In genomic region chr21:29030909-29031308, GRCh38 we compare ENCODE assay signal across 22 cellular contexts. TPM values are rescaled to one million over a fixed set of nuclear protein-coding genes. Genes with fewer than 3 reads are reported as not detected.
A peak's percentile ranks its signal among the peaks of the same experiment; 100 is the strongest.
DNase-seq lines count a peak whose midpoint lies in the region; ATAC-seq, FAIRE-seq and TF ChIP-seq lines count a peak whose summit lies in the region.
"Had no signal": no experiment of that assay in that cellular context is flagged by ENCODE, and none has a peak within 500 bp of the region (broad histone marks: within the 10 kb centered on the region; RNA-seq: fewer than 3 reads in every experiment).

No MANE protein-coding gene starts in this region.

- H3K27ac Mint-ChIP-seq in activated T-cell treated with anti-CD3 and anti-CD28 coated beads, Interleukin-2, amount 50 U/mL, for 24 hours: peak overlapping the region; percentile 12
- H3K27ac Mint-ChIP-seq in memory B cell: peak overlapping the region; percentile 28

- H3K27ac ChIP-seq in GM12878 (ENCODE audit: control insufficient read depth, insufficient read depth): no peak overlapping the region
- H3K27ac ChIP-seq: C4-2B, HL-60, RWPE1 had no signal

- no TSS peak for BruUV-seq in GM12878 (replicated peaks; lab: Mats Ljungman, UMichigan)

- H4K20me1 ChIP-seq in GM12878 (ENCODE audit: control insufficient read depth, insufficient read depth): no peaks in the 10 kb centered on the region

- TF ChIP-seq POLR2A in GM12892 (IDR thresholded peaks at IDR 0.05; ENCODE audit: low read depth, low read length): 0 out of 2 replicates have a peak, but pooled peaks have one; percentile 30
- TF ChIP-seq POLR2A in GM12878 (IDR thresholded peaks at IDR 0.05; ENCODE audit: low read depth, low read length): no peak

- H3K9me3 Mint-ChIP-seq in activated T-cell treated with anti-CD3 and anti-CD28 coated beads, Interleukin-2, amount 50 U/mL, for 24 hours: no peaks in the 10 kb centered on the region
- H3K9me3 Mint-ChIP-seq in memory B cell: no peaks in the 10 kb centered on the region

- no peak overlapping the region for H3K4me3 ChIP-seq in GM12878

- no peaks in the 10 kb centered on the region; the same call in 2 of the 3 replicates for H3K9me3 ChIP-seq in GM12878 (replicated peaks; ENCODE audit: control insufficient read depth, insufficient read depth, low read length)

- no peak overlapping the region for H3K9ac ChIP-seq in GM12878 (ENCODE audit: control insufficient read depth, insufficient read depth, low read length)

- no peak for TF ChIP-seq CTCF in GM12878 (IDR thresholded peaks at IDR 0.05 in 2 of 3, conservative IDR thresholded peaks at IDR 0.05 in 1 of 3; ENCODE audit: control insufficient read depth in 2 of 3, extremely low read depth in 1 of 3, insufficient read depth in 1 of 3, low read depth in 3 of 3, low read length in 3 of 3)

- no peaks in the 10 kb centered on the region for H3K27me3 Mint-ChIP-seq in activated T-cell treated with anti-CD3 and anti-CD28 coated beads, Interleukin-2, amount 50 U/mL, for 24 hours
- no peaks in the 10 kb centered on the region for H3K27me3 Mint-ChIP-seq in memory B cell

- H3K4me1 ChIP-seq in GM12878 (ENCODE audit: control insufficient read depth, insufficient read depth, low read length): no peaks in the 10 kb centered on the region

- ATAC-seq in GM12878: no peak
- no peak for ATAC-seq in memory B cell (ENCODE audit: low read depth)
- ATAC-seq in GM18498 (IDR thresholded peaks at IDR 0.05; ENCODE audit: unreplicated experiment): no peak
- no peak for ATAC-seq in HG02798 (IDR thresholded peaks at IDR 0.05; ENCODE audit: poor library complexity, unreplicated experiment)
- ATAC-seq in HG02970 (IDR thresholded peaks at IDR 0.05; ENCODE audit: low FRiP score, unreplicated experiment): no peak
- ATAC-seq: HepG2 had no signal

- RAD21 ChIA-PET in GM12878 (lab: Charles Lee; ENCODE audit: unreplicated experiment): no interaction called here

- CTCF ChIA-PET in GM12878 (lab: Yijun Ruan, JAX): no interaction called here

- 100% methylated on average over 1 of the region's 1 CpG for WGBS in GM12878 (ENCODE audit: insufficient coverage, insufficient replicate concordance, low lambda C conversion rate, missing lambda C conversion rate)

- DNase-seq in activated T-cell treated with anti-CD3 and anti-CD28 coated beads, Interleukin-2, amount 50 U/mL, for 24 hours: no peak
- no peak for DNase-seq in activated T-cell treated with anti-CD3 and anti-CD28 coated beads, Interleukin-2, amount 50 U/mL, for 1 hour
- DNase-seq in GM12892 (ENCODE audit: insufficient read length) (no peak), GM12878 (ENCODE audit: low read depth, low spot score) (no peak), memory B cell (ENCODE audit: low spot score in 2 of 2) (no peak)
- DNase-seq: KG1, NCI-H1092 treated with DMSO at 0.1 percent for 48 hours, NCI-H1436 treated with DMSO at 0.1 percent for 48 hours, NCI-H1930, NCI-H2227 treated with DMSO at 0.1 percent for 48 hours, NCI-H510A treated with DMSO at 0.1 percent for 48 hours, NCI-H748 treated with DMSO at 0.1 percent for 48 hours, SHP77 treated with DMSO at 0.1 percent for 48 hours had no signal

- H3K36me3 Mint-ChIP-seq in activated T-cell treated with anti-CD3 and anti-CD28 coated beads, Interleukin-2, amount 50 U/mL, for 24 hours (ENCODE audit: low read depth): peaks cover 81% of the 10 kb centered on the region
- peaks cover 16% of the 10 kb centered on the region for H3K36me3 Mint-ChIP-seq in memory B cell

- intact Hi-C loops in GM12878 (cut with micrococcal nuclease; ENCODE audit: unreplicated experiment): no loop called here

- no peak for TF ChIP-seq EP300 in GM12878 (IDR thresholded peaks at IDR 0.05; ENCODE audit: borderline replicate concordance in 1 of 2, control insufficient read depth in 1 of 2, low read depth in 2 of 2, low read length in 2 of 2)

- peaks cover 5 to 33% of the 10 kb centered on the region in 2 experiments for H3K36me3 ChIP-seq in GM12878 (ENCODE audit: control insufficient read depth in 2 of 2, insufficient read depth in 2 of 2, low read length in 1 of 2)

- in situ Hi-C loops in GM12878 (cut with MboI): no loop called here

- peaks cover 37% of the 10 kb centered on the region for H3K4me1 Mint-ChIP-seq in activated T-cell treated with anti-CD3 and anti-CD28 coated beads, Interleukin-2, amount 50 U/mL, for 24 hours (ENCODE audit: low read depth)
- peaks cover 15% of the 10 kb centered on the region for H3K4me1 Mint-ChIP-seq in memory B cell

- H3K79me2 ChIP-seq in GM12878 (ENCODE audit: control insufficient read depth, insufficient read depth, low read length): peaks cover 28% of the 10 kb centered on the region

- no peak overlapping the region for H2AFZ ChIP-seq in GM12878 (ENCODE audit: control insufficient read depth, low read depth, low read length)

- SMC1A ChIA-PET in GM12878 (lab: Charles Lee; ENCODE audit: uncharacterized antibody, unreplicated experiment): no interaction called here

- POLR2A ChIA-PET in GM12878 (lab: Charles Lee): interaction anchor here (0.6 kb wide), 1 partner anchor 12 kb away, joined by 4 read pairs; the partner anchor contains the start of gene RWDD2B

- no peak for FAIRE-seq in GM12892 (lab: Jason Lieb, UNC)
- no peak for FAIRE-seq in GM12878 (lab: Jason Lieb, UNC)
- FAIRE-seq: A204.1, H54, HepG2 had no signal

- TF ChIP-seq RAD21 in GM12878 (IDR thresholded peaks at IDR 0.05; ENCODE audit: insufficient read depth, low read depth, low read length): no peak

- no peak overlapping the region for H3K4me3 Mint-ChIP-seq in activated T-cell treated with anti-CD3 and anti-CD28 coated beads, Interleukin-2, amount 50 U/mL, for 24 hours
- H3K4me3 Mint-ChIP-seq in memory B cell: no peak overlapping the region

- no peak overlapping the region for H3K4me2 ChIP-seq in GM12878 (ENCODE audit: control insufficient read depth, insufficient read depth)

- H3K27me3 ChIP-seq in GM12878 (replicated peaks in 1 of 2; ENCODE audit: control insufficient read depth in 2 of 2, insufficient read depth in 2 of 2, low read length in 1 of 2): no peaks in the 10 kb centered on the region

RNA-seq across cellular contexts. Expression of gene USP16, which starts 6.4 kb away (rescaled TPM):
- 36.6 TPM for polyA plus RNA-seq in GM12892 (2012; ENCODE audit: missing spikeins)
- 55.7 and 58.8 TPM in 2 replicates for total RNA-seq in GM12878 (2013; cell fraction: nucleolus; rRNA removed)
- total RNA-seq in GM12878 (2014; rRNA removed) (33.2 and 37.5 TPM in 2 replicates), GM12878 (2014; rRNA removed; fragmentation: Illumina TruSeq; extraction: Trizol) (64.8 and 67.3 TPM in 2 replicates), GM12878 (2021) (34.5 and 37.9 TPM in 2 replicates)
- polyA plus RNA-seq in GM12878 (2011; ENCODE audit: low read depth): 18.2 TPM
- polyA plus RNA-seq in GM12878 (2011; rRNA removed) (41.5 and 70.4 TPM in 2 replicates), GM12878 (2014; fragmentation: Illumina TruSeq; extraction: Trizol) (52.1 and 65.5 TPM in 2 replicates), GM12878 (2014; fragmentation: Nextera tagmentation; extraction: Ambion mirVana) (10 to 100 TPM; 52.6 to 68.7 TPM), GM12878 (2014; rRNA removed) (20.8 and 29.5 TPM in 2 replicates), GM12878 (2016; fragmentation: Nextera tagmentation; extraction: Ambion mirVana) (10 to 100 TPM; 60.9 to 61.8 TPM)
- 10.1 and 10.4 TPM in 2 replicates for polyA plus RNA-seq in GM12878 (2011; cell fraction: cytosol; rRNA removed)
- 26.2 and 27.0 TPM in 2 replicates for polyA plus RNA-seq in GM12878 (2011; cell fraction: nucleus; rRNA removed)
- polyA plus RNA-seq in GM12878 (2012): 29.6 and 31.7 TPM in 2 replicates
- 12.4 and 21.9 TPM in 2 replicates for polyA minus RNA-seq in GM12878 (2011; rRNA and poly(A)+ RNA removed)
- polyA minus RNA-seq in GM12878 (2011; cell fraction: cytosol; rRNA and poly(A)+ RNA removed): 10.6 and 12.6 TPM in 2 replicates
- polyA minus RNA-seq in GM12878 (2011; cell fraction: nucleus; rRNA and poly(A)+ RNA removed): 9.3 and 11.8 TPM in 2 replicates

RNA-seq across cellular contexts. Expression of gene RWDD2B, which starts 11.8 kb away (rescaled TPM):
- polyA plus RNA-seq in GM12892 (2012; ENCODE audit: missing spikeins): 18.7 TPM
- total RNA-seq in GM12878 (2013; cell fraction: nucleolus; rRNA removed): 10.3 and 10.6 TPM in 2 replicates
- total RNA-seq in GM12878 (2014; rRNA removed) (13.5 and 16.2 TPM in 2 replicates), GM12878 (2014; rRNA removed; fragmentation: Illumina TruSeq; extraction: Trizol) (17.4 and 18.8 TPM in 2 replicates), GM12878 (2021) (15.0 and 17.6 TPM in 2 replicates)
- polyA plus RNA-seq in GM12878 (2011; ENCODE audit: low read depth): 8.9 TPM
- polyA plus RNA-seq in GM12878 (2011; rRNA removed) (15.1 and 19.1 TPM in 2 replicates), GM12878 (2014; fragmentation: Illumina TruSeq; extraction: Trizol) (22.0 and 29.9 TPM in 2 replicates), GM12878 (2014; fragmentation: Nextera tagmentation; extraction: Ambion mirVana) (10 to 100 TPM; 33.2 to 37.1 TPM), GM12878 (2014; rRNA removed) (11.9 and 14.2 TPM in 2 replicates), GM12878 (2016; fragmentation: Nextera tagmentation; extraction: Ambion mirVana) (10 to 100 TPM; 34.4 to 38.3 TPM)
- polyA plus RNA-seq in GM12878 (2011; cell fraction: cytosol; rRNA removed): 6.7 and 7.3 TPM in 2 replicates
- 7.9 and 9.1 TPM in 2 replicates for polyA plus RNA-seq in GM12878 (2011; cell fraction: nucleus; rRNA removed)
- polyA plus RNA-seq in GM12878 (2012): 10.0 and 12.6 TPM in 2 replicates
- polyA minus RNA-seq in GM12878 (2011; rRNA and poly(A)+ RNA removed): 6.9 and 8.9 TPM in 2 replicates
- polyA minus RNA-seq in GM12878 (2011; cell fraction: cytosol; rRNA and poly(A)+ RNA removed): 2.5 and 3.6 TPM in 2 replicates
- polyA minus RNA-seq in GM12878 (2011; cell fraction: nucleus; rRNA and poly(A)+ RNA removed): 1.6 and 3.8 TPM in 2 replicates

RNA-seq across cellular contexts. Expression of gene LTN1, which starts 38.2 kb away (rescaled TPM):
- polyA plus RNA-seq in GM12892 (2012; ENCODE audit: missing spikeins): 13.2 TPM
- total RNA-seq in GM12878 (2013; cell fraction: nucleolus; rRNA removed): 88.9 and 102 TPM in 2 replicates
- total RNA-seq in GM12878 (2014; rRNA removed): 11.7 and 11.8 TPM in 2 replicates
- total RNA-seq in GM12878 (2014; rRNA removed; fragmentation: Illumina TruSeq; extraction: Trizol): 16.5 and 17.3 TPM in 2 replicates
- total RNA-seq in GM12878 (2021): 13.2 and 13.8 TPM in 2 replicates
- polyA plus RNA-seq in GM12878 (2011; ENCODE audit: low read depth): 3.6 TPM
- polyA plus RNA-seq in GM12878 (2011; rRNA removed): 13.0 and 18.9 TPM in 2 replicates
- 4.8 and 6.1 TPM in 2 replicates for polyA plus RNA-seq in GM12878 (2011; cell fraction: cytosol; rRNA removed)
- 14.5 and 15.3 TPM in 2 replicates for polyA plus RNA-seq in GM12878 (2011; cell fraction: nucleus; rRNA removed)
- polyA plus RNA-seq in GM12878 (2012): 6.9 and 9.2 TPM in 2 replicates
- 12.9 and 19.4 TPM in 2 replicates for polyA plus RNA-seq in GM12878 (2014; fragmentation: Illumina TruSeq; extraction: Trizol)
- 10 to 100 TPM in 1 of 2 experiments, 1 to 10 TPM in 1; 3.5 to 10.1 TPM for polyA plus RNA-seq in GM12878 (2014; fragmentation: Nextera tagmentation; extraction: Ambion mirVana)
- 6.7 and 8.4 TPM in 2 replicates for polyA plus RNA-seq in GM12878 (2014; rRNA removed)
- 10 to 100 TPM; 11.4 to 14.3 TPM for polyA plus RNA-seq in GM12878 (2016; fragmentation: Nextera tagmentation; extraction: Ambion mirVana)
- polyA minus RNA-seq in GM12878 (2011; rRNA and poly(A)+ RNA removed): 28.9 and 38.8 TPM in 2 replicates
- 9.4 and 9.7 TPM in 2 replicates for polyA minus RNA-seq in GM12878 (2011; cell fraction: cytosol; rRNA and poly(A)+ RNA removed)
- polyA minus RNA-seq in GM12878 (2011; cell fraction: nucleus; rRNA and poly(A)+ RNA removed): 26.6 and 34.3 TPM in 2 replicates

RNA-seq across cellular contexts. Expression of gene CCT8, which starts 42.5 kb away (rescaled TPM):
- polyA plus RNA-seq in GM12892 (2012; ENCODE audit: missing spikeins): 373 TPM
- total RNA-seq in GM12878 (2013; cell fraction: nucleolus; rRNA removed): 130 and 142 TPM in 2 replicates
- total RNA-seq in GM12878 (2014; rRNA removed) (321 and 373 TPM in 2 replicates), GM12878 (2014; rRNA removed; fragmentation: Illumina TruSeq; extraction: Trizol) (454 and 466 TPM in 2 replicates), GM12878 (2021) (343 and 351 TPM in 2 replicates)
- 233 TPM for polyA plus RNA-seq in GM12878 (2011; ENCODE audit: low read depth)
- polyA plus RNA-seq in GM12878 (2011; rRNA removed) (402 and 618 TPM in 2 replicates), GM12878 (2014; fragmentation: Illumina TruSeq; extraction: Trizol) (476 and 541 TPM in 2 replicates), GM12878 (2014; fragmentation: Nextera tagmentation; extraction: Ambion mirVana) (100 to 1,000 TPM; 510 to 696 TPM), GM12878 (2014; rRNA removed) (293 and 348 TPM in 2 replicates), GM12878 (2016; fragmentation: Nextera tagmentation; extraction: Ambion mirVana) (100 to 1,000 TPM; 515 TPM)
- 184 and 218 TPM in 2 replicates for polyA plus RNA-seq in GM12878 (2011; cell fraction: cytosol; rRNA removed)
- 162 and 191 TPM in 2 replicates for polyA plus RNA-seq in GM12878 (2011; cell fraction: nucleus; rRNA removed)
- 301 and 379 TPM in 2 replicates for polyA plus RNA-seq in GM12878 (2012)
- 267 and 316 TPM in 2 replicates for polyA minus RNA-seq in GM12878 (2011; rRNA and poly(A)+ RNA removed)
- polyA minus RNA-seq in GM12878 (2011; cell fraction: cytosol; rRNA and poly(A)+ RNA removed): 119 and 142 TPM in 2 replicates
- 56.3 and 75.4 TPM in 2 replicates for polyA minus RNA-seq in GM12878 (2011; cell fraction: nucleus; rRNA and poly(A)+ RNA removed)
